8 cellular contexts compared by ENCODE assay signal in the genomic region with DNA sequence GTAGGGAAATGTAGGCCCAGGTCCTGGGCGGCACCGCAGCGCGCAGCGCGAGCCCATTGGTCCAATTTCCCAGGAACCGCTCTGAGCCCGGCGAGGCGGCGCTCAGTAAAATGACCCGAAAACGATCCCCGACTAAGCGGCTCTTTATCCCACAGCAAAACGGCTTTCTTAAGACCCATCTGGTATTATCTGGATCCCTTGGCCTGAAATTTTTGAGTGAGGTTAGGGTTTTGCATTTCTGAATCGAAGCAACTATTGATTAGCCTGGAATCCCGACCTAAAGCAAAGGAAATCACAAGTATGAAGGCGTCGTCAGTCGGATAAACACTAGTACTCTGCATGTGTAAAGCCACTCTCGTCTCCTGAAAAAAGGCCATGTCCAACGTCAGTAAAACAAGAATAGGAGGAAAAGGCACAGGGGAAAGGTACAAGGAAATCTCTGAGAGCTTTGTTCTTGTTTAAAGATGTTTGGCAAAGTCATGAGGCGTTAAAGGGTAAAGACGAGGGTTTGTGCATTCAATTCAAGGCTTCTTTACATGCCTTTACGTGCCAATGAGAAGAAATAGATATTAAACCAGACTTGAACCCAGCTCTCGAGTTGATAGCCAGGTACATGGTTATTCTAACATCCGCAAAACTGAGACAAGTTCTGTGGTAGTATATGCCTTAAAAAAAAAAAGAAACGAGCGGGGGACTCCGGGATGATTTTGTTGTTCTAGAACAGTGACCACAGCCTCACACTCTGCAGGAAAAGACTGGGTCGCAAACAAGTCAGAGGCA. TPM values are rescaled to one million over a fixed set of nuclear protein-coding genes. Genes with fewer than 3 reads are reported as not detected.
DNase-seq lines count a peak whose midpoint lies in the region; ATAC-seq and TF ChIP-seq lines count a peak whose summit lies in the region.

No MANE protein-coding gene starts in this region.

- H3K9ac ChIP-seq in BLaER1 treated with 17β-estradiol and CSF1 and Interleukin-3, amounts not matched to agents 10 nM and 100 nM, result peak overlapping the region; percentile 92 to 99 (median 95)

- H3K36me3 Mint-ChIP-seq in activated naive CD8-positive, alpha-beta T cell treated with anti-CD3 and anti-CD28 coated beads, Interleukin-2, amount 50 U/mL, for 24 hours (ENCODE audit: low read depth), result peaks cover 47% of the 10 kb centered on the region
- H3K36me3 Mint-ChIP-seq in type B pancreatic cell, result peaks cover 29% of the 10 kb centered on the region

- H3K27ac ChIP-seq in BLaER1 treated with 17β-estradiol and CSF1 and Interleukin-3, amounts not matched to agents 10 nM and 100 nM, result peak overlapping the region; percentile 87 to 98 (median 91); a peak in 19 of 22 replicates
- peak overlapping the region; percentile 92 for H3K27ac ChIP-seq in HEK293 (ENCODE audit: extremely low read depth, low read depth, low read length)
- H3K27ac ChIP-seq in layer of hippocampus (ENCODE audit: low read depth, low read length), result peak overlapping the region; percentile 96

- H3K9me3 Mint-ChIP-seq in activated naive CD8-positive, alpha-beta T cell treated with anti-CD3 and anti-CD28 coated beads, Interleukin-2, amount 50 U/mL, for 24 hours, result no peaks in the 10 kb centered on the region
- H3K9me3 Mint-ChIP-seq in type B pancreatic cell, result no peaks in the 10 kb centered on the region

- H3K27me3 Mint-ChIP-seq in activated naive CD8-positive, alpha-beta T cell treated with anti-CD3 and anti-CD28 coated beads, Interleukin-2, amount 50 U/mL, for 24 hours, result no peaks in the 10 kb centered on the region
- H3K27me3 Mint-ChIP-seq in type B pancreatic cell, result no peaks in the 10 kb centered on the region

- peaks cover 46 to 59% (median 53%) of the 10 kb centered on the region in 10 experiments for H3K4me1 ChIP-seq in BLaER1 treated with 17β-estradiol and CSF1 and Interleukin-3, amounts not matched to agents 10 nM and 100 nM
- H3K4me1 ChIP-seq in HEK293 (ENCODE audit: control insufficient read depth, insufficient read depth, low read length), result peaks cover 4% of the 10 kb centered on the region; the same call in 1 of the 2 replicates

- H3K9me3 ChIP-seq in BLaER1 treated with 17β-estradiol and CSF1 and Interleukin-3, amounts not matched to agents 10 nM and 100 nM (replicated peaks in 1 of 11), result no peaks in the 10 kb centered on the region; a peak in 1 of 22 replicates
- no peaks in the 10 kb centered on the region for H3K9me3 ChIP-seq in HEK293 (ENCODE audit: control insufficient read depth, insufficient read depth, low read depth, low read length)

- peaks cover 43 to 72% (median 57%) of the 10 kb centered on the region in 11 experiments for H4K20me1 ChIP-seq in BLaER1 treated with 17β-estradiol and CSF1 and Interleukin-3, amounts not matched to agents 10 nM and 100 nM

- ATAC-seq in activated naive CD8-positive, alpha-beta T cell treated with anti-CD3 and anti-CD28 coated beads, Interleukin-2, amount 50 U/mL, for 24 hours, result no peak
- no peak for ATAC-seq in GM19397 (IDR thresholded peaks at IDR 0.05; ENCODE audit: unreplicated experiment)

- peaks cover 52% of the 10 kb centered on the region for H3K4me1 Mint-ChIP-seq in activated naive CD8-positive, alpha-beta T cell treated with anti-CD3 and anti-CD28 coated beads, Interleukin-2, amount 50 U/mL, for 24 hours
- peaks cover 30% of the 10 kb centered on the region for H3K4me1 Mint-ChIP-seq in type B pancreatic cell (ENCODE audit: unreplicated experiment)

- POLR2A ChIA-PET in HEK293 (lab: Yijun Ruan, JAX), result interaction anchor here (0.6 to 6.5 kb wide), 36 partner anchors 8 to 478 kb away, joined by 3 to 121 read pairs (median 4); partner anchors contain the start of genes BANF1, CCDC85B, EIF1AD and FIBP

- no peaks in the 10 kb centered on the region for H3K27me3 ChIP-seq in BLaER1 treated with 17β-estradiol and CSF1 and Interleukin-3, amounts not matched to agents 10 nM and 100 nM
- no peaks in the 10 kb centered on the region for H3K27me3 ChIP-seq in layer of hippocampus (ENCODE audit: control insufficient read depth, insufficient read depth, low read length)

- H3K36me3 ChIP-seq in BLaER1 treated with 17β-estradiol and CSF1 and Interleukin-3, amounts not matched to agents 10 nM and 100 nM, result peaks cover 50 to 55% (median 53%) of the 10 kb centered on the region in 11 experiments
- H3K36me3 ChIP-seq in HEK293 (ENCODE audit: control insufficient read depth in 2 of 2, insufficient read depth in 1 of 2, low read length in 2 of 2), result peaks cover 0 to 54% of the 10 kb centered on the region in 2 experiments; a peak in 1 of 3 replicates

- H3K27ac Mint-ChIP-seq in activated naive CD8-positive, alpha-beta T cell treated with anti-CD3 and anti-CD28 coated beads, Interleukin-2, amount 50 U/mL, for 24 hours, result peak overlapping the region; percentile 94
- H3K27ac Mint-ChIP-seq in type B pancreatic cell, result peak overlapping the region; percentile 97

- TF ChIP-seq CTCF in HEK293 (tag by site-specific recombination; IDR thresholded peaks at IDR 0.05) (no peak), type B pancreatic cell (conservative IDR thresholded peaks at IDR 0.05) (no peak)

- peak overlapping the region; percentile 83 to 98 (median 96) for H3K4me2 ChIP-seq in BLaER1 treated with 17β-estradiol and CSF1 and Interleukin-3, amounts not matched to agents 10 nM and 100 nM

- peak overlapping the region; percentile 84 to 99 (median 96) for H3K4me3 ChIP-seq in BLaER1 treated with 17β-estradiol and CSF1 and Interleukin-3, amounts not matched to agents 10 nM and 100 nM
- peak overlapping the region; percentile 40 for H3K4me3 ChIP-seq in HEK293 (ENCODE audit: low read depth, low read length)

- H3K4me3 Mint-ChIP-seq in activated naive CD8-positive, alpha-beta T cell treated with anti-CD3 and anti-CD28 coated beads, Interleukin-2, amount 50 U/mL, for 24 hours, result peak overlapping the region; percentile 95
- H3K4me3 Mint-ChIP-seq in type B pancreatic cell, result peak overlapping the region; percentile 90

- CTCF ChIA-PET in HEK293 (lab: Yijun Ruan, JAX), result interaction anchor here (0.6 to 6.3 kb wide), 11 partner anchors 12 to 253 kb away, joined by 3 to 118 read pairs (median 5); partner anchors contain the start of genes CCDC85B and FIBP

- DNase-seq in activated naive CD8-positive, alpha-beta T cell treated with anti-CD3 and anti-CD28 coated beads, Interleukin-2, amount 50 U/mL, for 24 hours, result no peak
- DNase-seq in type B pancreatic cell (ENCODE audit: extremely low spot score, unreplicated experiment), result no peak
- no peak for DNase-seq in activated gamma-delta T cell (lab: John Stamatoyannopoulos, UW)
- DNase-seq in germinal center (ENCODE audit: low spot score), result no peak

TF ChIP-seq in HEK293, 187 proteins besides CTCF, POLR2A, EP300 and RAD21 (continues in another document):
- TF ChIP-seq ZBTB26 (tag by site-specific recombination; optimal IDR thresholded peaks at IDR 0.05) (no peak), KLF10 (tag by site-specific recombination; IDR thresholded peaks at IDR 0.05) (peak; percentile 7; the same call in 1 of the 2 replicates), ZIC2 (tag by site-specific recombination; IDR thresholded peaks at IDR 0.05) (no peak), ZBTB48 (tag by site-specific recombination; IDR thresholded peaks at IDR 0.05) (peak; percentile 29; the same call in 1 of the 2 replicates), ATF2 (tag by site-specific recombination; IDR thresholded peaks at IDR 0.05; ENCODE audit: low read depth) (no peak)

RNA-seq across cellular contexts. Expression of gene CFL1, which starts 0.6 kb away (rescaled TPM):
- total RNA-seq in type B pancreatic cell (ENCODE audit: low replicate concordance), result 947 and 981 TPM in 2 replicates

RNA-seq across cellular contexts. Expression of gene MUS81, which starts 1.7 kb away (rescaled TPM):
- total RNA-seq in type B pancreatic cell (ENCODE audit: low replicate concordance), result 67.9 and 72.4 TPM in 2 replicates

RNA-seq across cellular contexts. Expression of gene EFEMP2, which starts 14.1 kb away (rescaled TPM):
- total RNA-seq in type B pancreatic cell (ENCODE audit: low replicate concordance), result 5.5 and 24.5 TPM in 2 replicates

RNA-seq across cellular contexts. Expression of gene CTSW, which starts 21.1 kb away (rescaled TPM):
- total RNA-seq in type B pancreatic cell (ENCODE audit: low replicate concordance), result not detected in 2 replicates

RNA-seq across cellular contexts. Expression of gene SNX32, which starts 24.8 kb away (rescaled TPM):
- 0.76 and 4.2 TPM in 2 replicates for total RNA-seq in type B pancreatic cell (ENCODE audit: low replicate concordance)
